In the genomic region with DNA sequence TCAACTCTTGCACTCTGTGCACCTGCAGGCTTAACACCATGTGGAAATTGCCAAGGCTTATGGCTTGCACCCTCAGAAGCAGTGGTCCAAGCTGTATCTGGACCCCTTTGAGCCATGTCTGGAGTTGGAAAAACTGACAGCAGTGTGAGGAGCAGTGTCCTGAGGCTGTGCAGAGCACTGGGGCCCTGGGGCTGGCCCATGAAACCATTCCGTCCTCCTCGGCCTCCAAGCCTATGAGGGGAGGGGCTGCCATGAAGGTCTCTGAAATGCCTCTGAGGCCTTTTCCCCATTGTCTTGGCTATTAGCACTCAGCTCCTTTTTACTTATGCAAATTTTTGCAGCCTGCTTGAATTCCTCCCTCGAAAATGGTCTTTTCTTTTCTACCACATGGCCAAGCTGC, we compare ENCODE assay signal across 34 cellular contexts.
"Had no signal": no experiment of that assay in that cellular context is flagged by ENCODE, and none has a peak within 500 bp of the region (broad histone marks: within the 10 kb centered on the region; RNA-seq: fewer than 3 reads in every experiment).

No MANE protein-coding gene starts in this region.

- DNase-seq: Karpas-422, Kasumi-1, MG63, MM.1S, MV-4-11, NCI-H1048, NCI-H1092, NCI-H1092 treated with DMSO at 0.1 percent for 48 hours, NCI-H1105, NCI-H1105 treated with DMSO at 0.1 percent for 48 hours, NCI-H1417, NCI-H1417 treated with DMSO at 0.1 percent for 48 hours, NCI-H1436, NCI-H1436 treated with DMSO at 0.1 percent for 48 hours, NCI-H146, NCI-H1694, NCI-H1694 treated with DMSO at 0.1 percent for 48 hours, NCI-H187, NCI-H187 treated with DMSO at 0.1 percent for 48 hours, NCI-H1930, NCI-H2029, NCI-H2029 treated with DMSO at 0.1 percent for 48 hours, NCI-H2081, NCI-H2081 treated with DMSO at 0.1 percent for 48 hours, NCI-H2107, NCI-H2171, NCI-H2227 treated with DMSO at 0.1 percent for 48 hours, NCI-H226, NCI-H345, NCI-H446, NCI-H446 treated with DMSO at 0.1 percent for 48 hours, NCI-H510A, NCI-H510A treated with DMSO at 0.1 percent for 48 hours, NCI-H524 had no signal

- H3K27me3 ChIP-seq: MG63 had no signal

- H3K36me3 ChIP-seq: MG63 had no signal

- H3K4me3 ChIP-seq: MG63 had no signal
